10 cellular contexts compared by ENCODE assay signal in genomic region chr7:127413962-127414361, GRCh38. TPM values are rescaled to one million over a fixed set of nuclear protein-coding genes. Genes with fewer than 3 reads are reported as not detected.
DNase-seq lines count a peak whose midpoint lies in the region; ATAC-seq, FAIRE-seq and TF ChIP-seq lines count a peak whose summit lies in the region.
"Had no signal": no experiment of that assay in that cellular context is flagged by ENCODE, and none has a peak within 500 bp of the region (broad histone marks: within the 10 kb centered on the region; RNA-seq: fewer than 3 reads in every experiment).

No MANE protein-coding gene starts in this region.

- H3K4me3 ChIP-seq in kidney (ENCODE audit: low read length in 2 of 2) = no peak overlapping the region

- FAIRE-seq in kidney (lab: Jason Lieb, UNC) = no peak

- intact Hi-C loops in kidney (cut with DNase I) = no loop called here

- H3K9ac ChIP-seq in kidney (ENCODE audit: low read length in 2 of 2) = no peak overlapping the region

- no peaks in the 10 kb centered on the region for H3K9me3 ChIP-seq in kidney (ENCODE audit: control insufficient read depth in 1 of 2, low read length in 2 of 2)

- TF ChIP-seq CTCF in kidney (IDR thresholded peaks at IDR 0.05; ENCODE audit: borderline replicate concordance, extremely low read depth, insufficient read depth) = no peak
- no peak for TF ChIP-seq CTCF in omental fat pad (IDR thresholded peaks at IDR 0.05)

- no peaks in the 10 kb centered on the region for H3K4me1 ChIP-seq in kidney (ENCODE audit: control insufficient read depth in 1 of 2, insufficient read depth in 1 of 2, low read depth in 1 of 2, low read length in 2 of 2)

- peak; percentile 58 for ATAC-seq in GM18870 (IDR thresholded peaks at IDR 0.05; ENCODE audit: unreplicated experiment)
- ATAC-seq in GM21737 (IDR thresholded peaks at IDR 0.05; ENCODE audit: unreplicated experiment) = peak; percentile 40
- peak; percentile 67 for ATAC-seq in HG03571 (IDR thresholded peaks at IDR 0.05; ENCODE audit: unreplicated experiment)
- no peak for ATAC-seq in omental fat pad (ENCODE audit: low FRiP score)

- H3K27ac ChIP-seq in kidney (ENCODE audit: low read depth in 2 of 2, low read length in 2 of 2) = no peak overlapping the region

- H3K36me3 ChIP-seq in kidney (ENCODE audit: control insufficient read depth in 1 of 2, insufficient read depth in 2 of 2, low read length in 2 of 2) = no peaks in the 10 kb centered on the region

- DNase-seq in germinal center (ENCODE audit: low spot score) (peak; percentile 33), GOT3 (lab: John Stamatoyannopoulos, UW) (no peak), kidney (no peak), omental fat pad (ENCODE audit: low spot score) (no peak)
- DNase-seq in stimulated activated CD4-positive, alpha-beta T cell treated with anti-CD3 and anti-CD28 coated beads, Interleukin-12 subunit alpha, Interleukin-12 subunit beta, amount 100 ng/mL, for 4 hours = no peak
- DNase-seq: NCI-H1105 treated with DMSO at 0.1 percent for 48 hours, substantia nigra had no signal

RNA-seq across cellular contexts. Expression of gene ZNF800, which starts 21.5 kb away (rescaled TPM):
- total RNA-seq in kidney = 36.8 TPM
- 4.5 TPM for polyA plus RNA-seq in kidney (ENCODE audit: insufficient read depth, low read depth, low replicate concordance)
- 10 to 100 TPM; 28.3 to 47.2 (median 35.8) TPM for total RNA-seq in omental fat pad
